21 cellular contexts compared by ENCODE assay signal in genomic region chr14:104106471-104106991, GRCh38. TPM values are rescaled to one million over a fixed set of nuclear protein-coding genes. Genes with fewer than 3 reads are reported as not detected.
A peak's percentile ranks its signal among the peaks of the same experiment; 100 is the strongest.
DNase-seq lines count a peak whose midpoint lies in the region; ATAC-seq and TF ChIP-seq lines count a peak whose summit lies in the region.
"Had no signal": no experiment of that assay in that cellular context is flagged by ENCODE, and none has a peak within 500 bp of the region (broad histone marks: within the 10 kb centered on the region; RNA-seq: fewer than 3 reads in every experiment).

No MANE protein-coding gene starts in this region.

- intact Hi-C loops in Right ventricle myocardium superior (cut with DNase I) (no loop called here), heart right ventricle (cut with DNase I) (no loop called here), esophagus squamous epithelium (cut with DNase I) (no loop called here)

- H3K9me3 ChIP-seq in heart right ventricle (no peaks in the 10 kb centered on the region), esophagus squamous epithelium (no peaks in the 10 kb centered on the region), tibial nerve (no peaks in the 10 kb centered on the region)
- H3K9me3 ChIP-seq: BE2C, SJSA1 had no signal

- TF ChIP-seq POLR2A in esophagus squamous epithelium (IDR thresholded peaks at IDR 0.05): no peak
- TF ChIP-seq POLR2A in tibial nerve (IDR thresholded peaks at IDR 0.05): no peak

- H3K4me3 Mint-ChIP-seq in nephron progenitor cell: no peak overlapping the region
- H3K4me3 Mint-ChIP-seq: activated CD4-positive, alpha-beta T cell treated with anti-CD3 and anti-CD28 coated beads, Interleukin-2, amount 10 ng/mL, durations not matched to agents 24 days and 14 days; activated T-cell treated with anti-CD3 and anti-CD28 coated beads, Interleukin-2, amount 50 U/mL, for 4 hours had no signal

- H3K27me3 ChIP-seq in heart right ventricle (peaks cover 0 to 30% (median 5%) of the 10 kb centered on the region in 7 donors), esophagus squamous epithelium (peaks cover 0 to 10% (median 0%) of the 10 kb centered on the region in 4 donors), tibial nerve (no peaks in the 10 kb centered on the region)
- H3K27me3 ChIP-seq: BE2C, SJSA1 had no signal

- TF ChIP-seq CTCF in heart right ventricle (IDR thresholded peaks at IDR 0.05) (no peak), esophagus squamous epithelium (IDR thresholded peaks at IDR 0.05) (no peak), nephron progenitor cell (IDR thresholded peaks at IDR 0.05) (no peak), tibial nerve (IDR thresholded peaks at IDR 0.05) (no peak)

- 90 to 91% methylated on average over 19 to 20 of the region's 20 CpGs for WGBS in heart right ventricle, 2 donors
- WGBS in esophagus squamous epithelium, 2 donors: no CpG with 5 or more reads among the region's 20 CpGs
- 78 to 80% methylated on average over 11 to 13 of the region's 20 CpGs for WGBS in tibial nerve, 2 donors

- ATAC-seq in Right ventricle myocardium superior (ENCODE audit: poor library complexity) (no peak), heart right ventricle (no peak), HG03095 (IDR thresholded peaks at IDR 0.05; ENCODE audit: unreplicated experiment) (no peak)
- ATAC-seq: activated T-cell treated with anti-CD3 and anti-CD28 coated beads, Interleukin-2, amount 50 U/mL, for 4 hours had no signal

- H3K36me3 ChIP-seq in heart right ventricle: no peaks in the 10 kb centered on the region
- H3K36me3 ChIP-seq in esophagus squamous epithelium: no peaks in the 10 kb centered on the region
- H3K36me3 ChIP-seq in tibial nerve: no peaks in the 10 kb centered on the region
- H3K36me3 ChIP-seq: BE2C, SJSA1 had no signal

- H3K27ac ChIP-seq in heart right ventricle (no peak overlapping the region), esophagus squamous epithelium (peak overlapping the region; percentile 72 to 93 (median 85)), tibial nerve (no peak overlapping the region)
- H3K27ac ChIP-seq: dorsolateral prefrontal cortex, SJSA1 had no signal

- H3K36me3 Mint-ChIP-seq in nephron progenitor cell (ENCODE audit: low read depth): no peaks in the 10 kb centered on the region

- H3K27me3 Mint-ChIP-seq in nephron progenitor cell (ENCODE audit: low read depth, poor library complexity): no peaks in the 10 kb centered on the region
- H3K27me3 Mint-ChIP-seq: activated CD4-positive, alpha-beta T cell treated with anti-CD3 and anti-CD28 coated beads, Interleukin-2, amount 10 ng/mL, durations not matched to agents 24 days and 14 days had no signal

- peaks cover 24% of the 10 kb centered on the region for H3K4me1 Mint-ChIP-seq in nephron progenitor cell
- H3K4me1 Mint-ChIP-seq: activated CD4-positive, alpha-beta T cell treated with anti-CD3 and anti-CD28 coated beads, Interleukin-2, amount 10 ng/mL, durations not matched to agents 24 days and 14 days had no signal

- no peaks in the 10 kb centered on the region for H3K9me3 Mint-ChIP-seq in nephron progenitor cell
- H3K9me3 Mint-ChIP-seq: activated CD4-positive, alpha-beta T cell treated with anti-CD3 and anti-CD28 coated beads, Interleukin-2, amount 10 ng/mL, durations not matched to agents 24 days and 14 days; activated T-cell treated with anti-CD3 and anti-CD28 coated beads, Interleukin-2, amount 50 U/mL, for 4 hours had no signal

- H3K4me1 ChIP-seq in heart right ventricle: no peaks in the 10 kb centered on the region
- peaks cover 39 to 99% (median 43%) of the 10 kb centered on the region in 3 donors for H3K4me1 ChIP-seq in esophagus squamous epithelium
- H3K4me1 ChIP-seq in tibial nerve: no peaks in the 10 kb centered on the region
- H3K4me1 ChIP-seq: BE2C, SJSA1 had no signal

- no peak overlapping the region for H3K27ac Mint-ChIP-seq in nephron progenitor cell
- H3K27ac Mint-ChIP-seq: activated CD4-positive, alpha-beta T cell treated with anti-CD3 and anti-CD28 coated beads, Interleukin-2, amount 10 ng/mL, durations not matched to agents 24 days and 14 days had no signal

- H3K4me3 ChIP-seq in heart right ventricle: no peak overlapping the region
- peak overlapping the region in 1 of 4 donors; percentile 31 for H3K4me3 ChIP-seq in esophagus squamous epithelium
- no peak overlapping the region for H3K4me3 ChIP-seq in tibial nerve
- H3K4me3 ChIP-seq: dorsolateral prefrontal cortex, SJSA1 had no signal

- TF ChIP-seq EP300 in tibial nerve (IDR thresholded peaks at IDR 0.05): no peak

- peak; percentile 35 for DNase-seq in Right ventricle myocardium superior
- no peak for DNase-seq in heart right ventricle
- DNase-seq in esophagus squamous epithelium (lab: John Stamatoyannopoulos, UW): no peak
- peak; percentile 1 for DNase-seq in nephron progenitor cell
- no peak for DNase-seq in C1 segment of cervical spinal cord (lab: John Stamatoyannopoulos, UW)
- DNase-seq in islet precursor cell: no peak
- DNase-seq in tibial nerve (ENCODE audit: low spot score in 2 of 2): no peak
- DNase-seq: activated CD4-positive, alpha-beta T cell treated with anti-CD3 and anti-CD28 coated beads, Interleukin-2, amount 10 ng/mL, durations not matched to agents 24 days and 14 days; activated T-cell treated with anti-CD3 and anti-CD28 coated beads, Interleukin-2, amount 50 U/mL, for 4 hours; BE2C; central memory CD4-positive, alpha-beta T cell; GF-D8; NCI-H1092; NCI-H187 treated with DMSO at 0.1 percent for 48 hours; NCI-H526 treated with DMSO at 0.1 percent for 48 hours; stimulated activated CD8-positive, alpha-beta memory T cell treated with anti-CD3 and anti-CD28 coated beads, Interleukin-4, amount 100 ng/mL, for 48 hours had no signal

RNA-seq across cellular contexts. Expression of gene ASPG, which starts 21.0 kb away (rescaled TPM):
- total RNA-seq in Right ventricle myocardium superior (44.1 TPM), heart right ventricle (10 to 100 TPM in 8 of 10 donors, 1 to 10 TPM in 2; 6.0 to 32.0 (median 16.3) TPM), esophagus squamous epithelium (10 to 100 TPM; 12.2 to 78.2 (median 40.8) TPM), tibial nerve (1 to 10 TPM; 2.4 to 8.7 (median 2.7) TPM)
- polyA plus RNA-seq in heart right ventricle: 10 to 100 TPM in 1 of 2 donors, 1 to 10 TPM in 1; 2.8 to 13.8 TPM
- total RNA-seq: activated CD4-positive, alpha-beta T cell treated with anti-CD3 and anti-CD28 coated beads, Interleukin-2, amount 10 ng/mL, durations not matched to agents 24 days and 14 days; astrocyte; fibroblast of villous mesenchyme; SJSA1 had no signal

RNA-seq across cellular contexts. Expression of gene KIF26A, which starts 31.9 kb away (rescaled TPM):
- 6.3 TPM for total RNA-seq in Right ventricle myocardium superior
- total RNA-seq in heart right ventricle: 10 to 100 TPM in 1 of 10 donors, 1 to 10 TPM in 9; 5.7 to 12.2 (median 6.7) TPM
- polyA plus RNA-seq in heart right ventricle: 1 to 10 TPM; 4.1 to 5.9 TPM
- total RNA-seq in esophagus squamous epithelium: 1 to 10 TPM in 2 of 4 donors, under 1 TPM in 2; 0.80 to 2.7 (median 0.96) TPM
- 1 to 10 TPM; 2.6 to 4.2 (median 3.3) TPM for total RNA-seq in tibial nerve

Comparison
In these comparisons a context has a peak if more than half of its experiments do, and no peak if none do; other contexts are left out.
1. DNase-seq: peak in Right ventricle myocardium superior (single experiment) and nephron progenitor cell (single experiment); none in heart right ventricle (0 of 2), esophagus squamous epithelium (single experiment), C1 segment of cervical spinal cord (0 of 14), islet precursor cell (single experiment) and tibial nerve (0 of 2).
2. H3K27ac ChIP-seq: peak in esophagus squamous epithelium (4 of 4); none in heart right ventricle (0 of 10) and tibial nerve (0 of 4).